Comparison of ENCODE assay signal across 9 cellular contexts in genomic region chr11:2196970-2197770, GRCh38. TPM values are rescaled to one million over a fixed set of nuclear protein-coding genes. Genes with fewer than 3 reads are reported as not detected.
A peak's percentile ranks its signal among the peaks of the same experiment; 100 is the strongest.
DNase-seq lines count a peak whose midpoint lies in the region; ATAC-seq and TF ChIP-seq lines count a peak whose summit lies in the region.
"Had no signal": no experiment of that assay in that cellular context is flagged by ENCODE, and none has a peak within 500 bp of the region (broad histone marks: within the 10 kb centered on the region; RNA-seq: fewer than 3 reads in every experiment).

No MANE protein-coding gene starts in this region.

- H3K36me3 Mint-ChIP-seq in activated CD8-positive, alpha-beta T cell treated with anti-CD3 and anti-CD28 coated beads, Interleukin-2, amount 10 ng/mL, durations not matched to agents 7 days and 5 days (ENCODE audit: low read depth), result no peaks in the 10 kb centered on the region

- no peak overlapping the region for H3K27ac Mint-ChIP-seq in activated CD8-positive, alpha-beta T cell treated with anti-CD3 and anti-CD28 coated beads, Interleukin-2, amount 10 ng/mL, durations not matched to agents 7 days and 5 days

- no peak overlapping the region for H3K4ac ChIP-seq in mesenchymal stem cell (ENCODE audit: low read depth in 1 of 2, low read length in 2 of 2)

- H3K27me3 ChIP-seq in HCT116 (ENCODE audit: insufficient read depth, low read length) (no peaks in the 10 kb centered on the region), mesenchymal stem cell (ENCODE audit: control insufficient read depth in 1 of 2, insufficient read depth in 1 of 2, low read length in 2 of 2) (peaks cover 31 to 58% of the 10 kb centered on the region in 2 experiments)

- RAD21 ChIA-PET in HCT116 (lab: Charles Lee; ENCODE audit: low non-redundant PET in 1 of 2, low total read pairs in 2 of 2, uncharacterized antibody in 2 of 2, unreplicated experiment in 2 of 2), result interaction anchor here (1.1 to 1.5 kb wide), 3 partner anchors 102 to 223 kb away, joined by 3 to 5 read pairs (median 4); no protein-coding TSS in a partner anchor

- H3K79me1 ChIP-seq in mesenchymal stem cell (replicated peaks; ENCODE audit: low read length, poor library complexity, severe bottlenecking), result no peaks in the 10 kb centered on the region

- peaks cover 5% of the 10 kb centered on the region for H3K4me1 Mint-ChIP-seq in activated CD8-positive, alpha-beta T cell treated with anti-CD3 and anti-CD28 coated beads, Interleukin-2, amount 10 ng/mL, durations not matched to agents 7 days and 5 days (ENCODE audit: low read depth)

- peak; percentile 85 to 97 (median 97) for TF ChIP-seq CTCF in HCT116 (IDR thresholded peaks at IDR 0.05 in 2 of 3, conservative IDR thresholded peaks at IDR 0.05 in 1 of 3; ENCODE audit: borderline replicate concordance in 1 of 3, insufficient read depth in 1 of 3, low read depth in 2 of 3, low read length in 2 of 3)

- TF ChIP-seq RAD21 in HCT116 (IDR thresholded peaks at IDR 0.05; ENCODE audit: low read depth), result peak; percentile 98

- H3K18ac ChIP-seq in mesenchymal stem cell (ENCODE audit: low read depth in 1 of 2, low read length in 2 of 2), result no peak overlapping the region

- no peak overlapping the region for H3K14ac ChIP-seq in mesenchymal stem cell (ENCODE audit: low read length in 2 of 2)

- H3K4me1 ChIP-seq in HCT116 (ENCODE audit: control insufficient read depth in 1 of 2, insufficient read depth in 2 of 2, low read length in 2 of 2) (peaks cover 5 to 20% of the 10 kb centered on the region in 2 experiments; a peak in 3 of 4 replicates), mesenchymal stem cell (ENCODE audit: control insufficient read depth, insufficient read depth, low read depth, low read length) (peaks cover 10% of the 10 kb centered on the region)

- no peaks in the 10 kb centered on the region for H3K9me3 Mint-ChIP-seq in activated CD8-positive, alpha-beta T cell treated with anti-CD3 and anti-CD28 coated beads, Interleukin-2, amount 10 ng/mL, durations not matched to agents 7 days and 5 days (ENCODE audit: insufficient read depth)

- no peak overlapping the region for H2BK5ac ChIP-seq in mesenchymal stem cell (ENCODE audit: low read depth, low read length, poor library complexity, severe bottlenecking)

- no peak overlapping the region for H4K8ac ChIP-seq in mesenchymal stem cell (ENCODE audit: low read length)

- H3K36me3 ChIP-seq in HCT116 (ENCODE audit: control insufficient read depth in 1 of 2, insufficient read depth in 2 of 2, low read length in 2 of 2) (no peaks in the 10 kb centered on the region), mesenchymal stem cell (ENCODE audit: control insufficient read depth in 1 of 2, insufficient read depth in 2 of 2, low read depth in 1 of 2, low read length in 2 of 2) (peaks cover 0 to 3% of the 10 kb centered on the region in 2 experiments)

- H3K9me3 ChIP-seq in HCT116 (ENCODE audit: control insufficient read depth in 1 of 2, insufficient read depth in 1 of 2, low read depth in 1 of 2, low read length in 2 of 2) (no peaks in the 10 kb centered on the region), mesenchymal stem cell (ENCODE audit: control insufficient read depth, low read length) (no peaks in the 10 kb centered on the region)

- no peak for TF ChIP-seq POLR2A in HCT116 (IDR thresholded peaks at IDR 0.05; ENCODE audit: borderline replicate concordance, extremely low read depth, insufficient read depth, insufficient read length)

- H2BK12ac ChIP-seq in mesenchymal stem cell (ENCODE audit: low read length in 2 of 2), result no peak overlapping the region

- H2BK15ac ChIP-seq in mesenchymal stem cell (ENCODE audit: low read depth, poor library complexity, severe bottlenecking), result peak overlapping the region; percentile 18

- H2AK5ac ChIP-seq in mesenchymal stem cell (ENCODE audit: low read length, severe bottlenecking), result no peak overlapping the region

- H2AFZ ChIP-seq in HCT116 (ENCODE audit: low read depth, low read length, poor library complexity, severe bottlenecking), result no peak overlapping the region
- H2AFZ ChIP-seq in mesenchymal stem cell (ENCODE audit: low read depth, low read length), result no peak overlapping the region

- H4K91ac ChIP-seq in mesenchymal stem cell (ENCODE audit: low read length), result no peak overlapping the region

- peaks cover 12% of the 10 kb centered on the region for H3K27me3 Mint-ChIP-seq in activated CD8-positive, alpha-beta T cell treated with anti-CD3 and anti-CD28 coated beads, Interleukin-2, amount 10 ng/mL, durations not matched to agents 7 days and 5 days (ENCODE audit: low read depth)

- DNase-seq in Ammon's horn (ENCODE audit: low spot score) (peak; percentile 78), HCT116 (ENCODE audit: low read depth, low spot score) (peak; percentile 54), NCI-H748 (lab: John Stamatoyannopoulos, UW; ENCODE audit: unreplicated experiment) (peak; percentile 79), mesenchymal stem cell (peak; percentile 59)
- DNase-seq in activated CD8-positive, alpha-beta T cell treated with anti-CD3 and anti-CD28 coated beads, Interleukin-2, amount 10 ng/mL, durations not matched to agents 7 days and 5 days, result peak; percentile 86
- peak; percentile 53 for DNase-seq in effector CD4-positive, alpha-beta T cell
- DNase-seq in stimulated activated CD8-positive, alpha-beta memory T cell treated with anti-CD3 and anti-CD28 coated beads, Interleukin-2, amount 100 ng/mL, for 1 hour (ENCODE audit: low read depth in 2 of 2), result peak; percentile 38 to 52

- H2BK120ac ChIP-seq in mesenchymal stem cell (ENCODE audit: low read depth, low read length), result no peak overlapping the region

- no peak overlapping the region for H3K23ac ChIP-seq in mesenchymal stem cell (ENCODE audit: low read length in 2 of 2)

- no peak overlapping the region for H3K4me3 Mint-ChIP-seq in activated CD8-positive, alpha-beta T cell treated with anti-CD3 and anti-CD28 coated beads, Interleukin-2, amount 10 ng/mL, durations not matched to agents 7 days and 5 days

- intact Hi-C loops in HCT116 (cut with micrococcal nuclease), result loop anchor here (1.0 to 10.0 kb wide), 4 partner anchors 102 to 338 kb away; partner anchors contain the start of gene TSSC4

- H3K4me3 ChIP-seq in HCT116 (replicated peaks in 1 of 2; ENCODE audit: low read depth in 1 of 2, low read length in 2 of 2) (no peak overlapping the region), mesenchymal stem cell (ENCODE audit: insufficient read depth in 1 of 2, low read depth in 1 of 2, low read length in 2 of 2) (no peak overlapping the region)

- 42% methylated on average over 23 of the region's 23 CpGs for WGBS in mesenchymal stem cell

- H3K4me2 ChIP-seq in HCT116 (ENCODE audit: low read length) (no peak overlapping the region), mesenchymal stem cell (ENCODE audit: low read length, poor library complexity, severe bottlenecking) (no peak overlapping the region)

- H3K27ac ChIP-seq in HCT116 (ENCODE audit: low read depth, low read length) (no peak overlapping the region; the same call in 1 of the 2 replicates), mesenchymal stem cell (ENCODE audit: low read length, poor library complexity, severe bottlenecking) (no peak overlapping the region)

- no peaks in the 10 kb centered on the region for H4K20me1 ChIP-seq in HCT116 (ENCODE audit: insufficient read depth)

- no peaks in the 10 kb centered on the region for H3K9me2 ChIP-seq in HCT116 (ENCODE audit: insufficient read depth)

- CTCF ChIA-PET in HCT116 (lab: Charles Lee), result interaction anchor here (1.0 to 3.7 kb wide), 3 partner anchors 101 to 223 kb away, joined by 4 to 24 read pairs (median 9); no protein-coding TSS in a partner anchor
- CTCF ChIA-PET in activated CD8-positive, alpha-beta T cell treated with anti-CD3 and anti-CD28 coated beads, Interleukin-2, amount 10 ng/mL, durations not matched to agents 7 days and 5 days (lab: Charles Lee), result interaction anchor here (1.3 to 2.6 kb wide), 5 partner anchors 17 to 223 kb away, joined by 3 to 16 read pairs (median 11); no protein-coding TSS in a partner anchor

- no TSS peak for BruUV-seq in HCT116 (replicated peaks; lab: Mats Ljungman, UMichigan)

- ATAC-seq in HCT116, result peak; percentile 90
- ATAC-seq in activated CD8-positive, alpha-beta T cell treated with anti-CD3 and anti-CD28 coated beads, Interleukin-2, amount 10 ng/mL, durations not matched to agents 7 days and 5 days, result peak; percentile 88
- ATAC-seq in GM18867 (IDR thresholded peaks at IDR 0.05; ENCODE audit: unreplicated experiment), result no peak

- POLR2A ChIA-PET in HCT116 (lab: Charles Lee), result no interaction called here
- POLR2A ChIA-PET in activated CD8-positive, alpha-beta T cell treated with anti-CD3 and anti-CD28 coated beads, Interleukin-2, amount 10 ng/mL, durations not matched to agents 7 days and 5 days (lab: Charles Lee), result no interaction called here

- H3K79me2 ChIP-seq in HCT116 (ENCODE audit: insufficient read depth, low read length), result no peaks in the 10 kb centered on the region

- H3K9ac ChIP-seq in HCT116 (ENCODE audit: low read length) (no peak overlapping the region), mesenchymal stem cell (ENCODE audit: low read length) (no peak overlapping the region)

TF ChIP-seq in HCT116, 20 proteins besides CTCF, POLR2A, EP300 and RAD21 (continues in another document):
- no peak for TF ChIP-seq JUND (IDR thresholded peaks at IDR 0.05)
- no peak for TF ChIP-seq MAX (IDR thresholded peaks at IDR 0.05)
- TF ChIP-seq EZH2 (IDR thresholded peaks at IDR 0.05), result no peak

RNA-seq across cellular contexts. Expression of gene TH, which starts 25.6 kb away (rescaled TPM):
- total RNA-seq in HCT116 (2021; ENCODE audit: unreplicated experiment), result not detected
- polyA plus RNA-seq in HCT116 (2012), result 0.31 TPM in 1 of 2 replicates, not detected in the other
- not detected for total RNA-seq in activated CD8-positive, alpha-beta T cell treated with anti-CD3 and anti-CD28 coated beads, Interleukin-2, amount 10 ng/mL, durations not matched to agents 7 days and 5 days
- not detected for polyA plus RNA-seq in mesenchymal stem cell (2013, experiment 1 of 2)
- not detected for polyA plus RNA-seq in mesenchymal stem cell (2013, experiment 2 of 2)

RNA-seq across cellular contexts. Expression of gene INS, which starts 36.2 kb away (rescaled TPM):
- 0.44 TPM for total RNA-seq in HCT116 (2021; ENCODE audit: unreplicated experiment)
- not detected in 2 replicates for polyA plus RNA-seq in HCT116 (2012)
- total RNA-seq in activated CD8-positive, alpha-beta T cell treated with anti-CD3 and anti-CD28 coated beads, Interleukin-2, amount 10 ng/mL, durations not matched to agents 7 days and 5 days, result not detected
- polyA plus RNA-seq in mesenchymal stem cell (2013, experiment 1 of 2), result not detected
- not detected for polyA plus RNA-seq in mesenchymal stem cell (2013, experiment 2 of 2)
- total RNA-seq: urinary bladder had no signal

RNA-seq across cellular contexts. Expression of gene IGF2, which starts 58.0 kb away (rescaled TPM):
- 17.9 TPM for total RNA-seq in HCT116 (2021; ENCODE audit: unreplicated experiment)
- 12.4 and 15.4 TPM in 2 replicates for polyA plus RNA-seq in HCT116 (2012)
- not detected for total RNA-seq in activated CD8-positive, alpha-beta T cell treated with anti-CD3 and anti-CD28 coated beads, Interleukin-2, amount 10 ng/mL, durations not matched to agents 7 days and 5 days
- 374 TPM for polyA plus RNA-seq in mesenchymal stem cell (2013, experiment 1 of 2)
- 355 TPM for polyA plus RNA-seq in mesenchymal stem cell (2013, experiment 2 of 2)

Comparison
In these comparisons a context has a peak if more than half of its experiments do, and no peak if none do; other contexts are left out.
1. RNA of gene IGF2, which starts 58.0 kb away (total RNA-seq): 17.9 TPM in HCT116 (single experiment); not detected in activated CD8-positive, alpha-beta T cell treated with anti-CD3 and anti-CD28 coated beads, Interleukin-2, amount 10 ng/mL, durations not matched to agents 7 days and 5 days; every median in the first group is over 10 times any median in the second.
2. Peak in every context shown above with its lines, with median percentiles within 50 percentile points of each other: DNase-seq.